In genomic region chr13:25286969-25287961, GRCh38 we compare ENCODE assay signal across 1 cellular context.
TF ChIP-seq lines count a peak whose summit lies in the region.

Gene MTMR6 (minus strand): TSS chr13:25287488. CDS start chr13:25287247, 241 bp downstream.

TF ChIP-seq in GM12878, 131 proteins besides CTCF, POLR2A, EP300 and RAD21 (continued from another document and continues in another):
- TF ChIP-seq IRF4 (IDR thresholded peaks at IDR 0.05; ENCODE audit: low read depth, low read length) (no peak), SIX5 (IDR thresholded peaks at IDR 0.05; ENCODE audit: low read depth, low read length, severe bottlenecking) (no peak), BCLAF1 (IDR thresholded peaks at IDR 0.05) (no peak), YBX1 (IDR thresholded peaks at IDR 0.05) (no peak), POU2F2 (IDR thresholded peaks at IDR 0.05; ENCODE audit: borderline replicate concordance, low read depth, low read length) (0 out of 3 replicates have a peak, but pooled peaks have one; percentile 37), FOS (IDR thresholded peaks at IDR 0.05; ENCODE audit: borderline replicate concordance, extremely low read depth, insufficient read length) (no peak), MXI1 (IDR thresholded peaks at IDR 0.05; ENCODE audit: low read depth, low read length) (peak; percentile 98), FOXM1 (IDR thresholded peaks at IDR 0.05; ENCODE audit: low read depth, low read length) (no peak), PKNOX1 (IDR thresholded peaks at IDR 0.05) (peak; percentile 57; the same call in 1 of the 2 replicates), SMC3 (IDR thresholded peaks at IDR 0.05; ENCODE audit: borderline replicate concordance, low read length) (peak; percentile 61; the same call in 1 of the 2 replicates), HDGF (IDR thresholded peaks at IDR 0.05) (peak; percentile 89; the same call in 1 of the 2 replicates), PBX3 (IDR thresholded peaks at IDR 0.05; ENCODE audit: insufficient replicate concordance, low read depth, low read length) (peak; percentile 1), SPI1 (IDR thresholded peaks at IDR 0.05; ENCODE audit: borderline replicate concordance, insufficient read depth, low read depth, low read length) (peak; percentile 78), NFXL1 (IDR thresholded peaks at IDR 0.05; ENCODE audit: borderline replicate concordance) (no peak), BHLHE40 (IDR thresholded peaks at IDR 0.05; ENCODE audit: borderline replicate concordance in 1 of 2, low read depth in 2 of 2, low read length in 1 of 2) (peak; percentile 78 to 82), ZNF687 (IDR thresholded peaks at IDR 0.05) (no peak), POLR2AphosphoS5 (IDR thresholded peaks at IDR 0.05; ENCODE audit: low read length) (peak; percentile 89), MYB (IDR thresholded peaks at IDR 0.05; ENCODE audit: borderline replicate concordance, low read depth, low read length) (peak; percentile 32; the same call in 1 of the 2 replicates), BCL11A (IDR thresholded peaks at IDR 0.05; ENCODE audit: low read depth, low read length) (no peak), FOXK2 (IDR thresholded peaks at IDR 0.05) (no peak), MEF2A (IDR thresholded peaks at IDR 0.05; ENCODE audit: insufficient read depth, low read depth, low read length) (0 out of 2 replicates have a peak, but pooled peaks have one; percentile 38), GABPA (IDR thresholded peaks at IDR 0.05; ENCODE audit: low read depth) (no peak), CBFB (IDR thresholded peaks at IDR 0.05; ENCODE audit: low read depth) (no peak), RCOR1 (conservative IDR thresholded peaks at IDR 0.05; ENCODE audit: low read depth, low read length) (0 out of 2 replicates have a peak, but pooled peaks have one; percentile 22), STAT1 (conservative IDR thresholded peaks at IDR 0.05) (peak; percentile 17; the same call in 1 of the 2 replicates), SREBF2 (IDR thresholded peaks at IDR 0.05; ENCODE audit: low read length) (no peak), ZBTB4 (CRISPR knock-in tag; IDR thresholded peaks at IDR 0.05) (no peak), ELK1 (IDR thresholded peaks at IDR 0.05; ENCODE audit: low read depth, low read length) (no peak), REST (IDR thresholded peaks at IDR 0.05; ENCODE audit: low read depth, low read length) (no peak), CREM (IDR thresholded peaks at IDR 0.05; ENCODE audit: low read depth) (peak; percentile 72), BACH1 (IDR thresholded peaks at IDR 0.05; ENCODE audit: borderline replicate concordance) (peak; percentile 73; the same call in 1 of the 2 replicates), ZBTB11 (CRISPR knock-in tag; IDR thresholded peaks at IDR 0.05) (no peak), JUND (IDR thresholded peaks at IDR 0.05; ENCODE audit: low read depth, low read length) (peak; percentile 20; the same call in 1 of the 2 replicates)
